ENCODE assay signal across 11 cellular contexts in the genomic region with DNA sequence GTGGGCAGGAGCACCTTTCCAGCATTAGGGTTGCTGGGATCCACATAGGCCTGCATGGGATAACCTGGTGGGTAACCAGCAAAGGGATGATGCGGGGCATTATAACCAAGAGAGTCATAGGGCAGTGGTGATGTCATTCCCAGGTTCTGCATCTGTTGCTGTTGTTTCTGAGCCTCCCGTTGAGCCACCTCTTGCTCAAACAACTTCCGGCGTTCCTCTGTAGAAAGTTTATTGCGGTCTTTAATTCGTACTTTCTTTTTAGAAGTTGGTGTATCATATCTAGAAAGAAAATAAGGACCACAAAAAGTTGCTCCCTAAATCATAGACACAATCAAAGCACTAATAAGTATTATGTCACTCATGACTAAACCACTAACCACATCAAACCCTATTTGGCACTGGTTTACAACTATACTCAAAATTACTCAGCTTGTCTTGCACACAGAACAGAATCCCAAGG.
A peak's percentile ranks its signal among the peaks of the same experiment; 100 is the strongest.
DNase-seq lines count a peak whose midpoint lies in the region; ATAC-seq, FAIRE-seq and TF ChIP-seq lines count a peak whose summit lies in the region.
"Had no signal": no experiment of that assay in that cellular context is flagged by ENCODE, and none has a peak within 500 bp of the region (broad histone marks: within the 10 kb centered on the region; RNA-seq: fewer than 3 reads in every experiment).

No MANE protein-coding gene starts in this region.

- no peak for ATAC-seq in HG03457 (IDR thresholded peaks at IDR 0.05; ENCODE audit: unreplicated experiment)

- peaks cover 16% of the 10 kb centered on the region for H3K4me1 ChIP-seq in effector memory CD4-positive, alpha-beta T cell (ENCODE audit: control insufficient read depth, insufficient read depth, low read length, poor library complexity, severe bottlenecking)

- peaks cover 15% of the 10 kb centered on the region for H3K36me3 ChIP-seq in effector memory CD4-positive, alpha-beta T cell (ENCODE audit: control insufficient read depth, insufficient read depth, low read length)
- peaks cover 30% of the 10 kb centered on the region for H3K36me3 ChIP-seq in WERI-Rb-1

- H3K27ac ChIP-seq in effector memory CD4-positive, alpha-beta T cell (ENCODE audit: insufficient read depth, low read length, poor library complexity, severe bottlenecking) = peak overlapping the region; percentile 62
- H3K27ac ChIP-seq in WERI-Rb-1 = no peak overlapping the region
- H3K27ac ChIP-seq: epithelial cell of prostate had no signal

- H3K4me3 ChIP-seq in effector memory CD4-positive, alpha-beta T cell (ENCODE audit: insufficient read depth, low read depth, low read length, poor library complexity, severe bottlenecking) = no peak overlapping the region
- no peak overlapping the region for H3K4me3 ChIP-seq in WERI-Rb-1 (ENCODE audit: low read depth, low read length)

- no peaks in the 10 kb centered on the region for H3K9me3 ChIP-seq in effector memory CD4-positive, alpha-beta T cell (ENCODE audit: control insufficient read depth, low read length)
- H3K9me3 ChIP-seq in WERI-Rb-1 (ENCODE audit: severe bottlenecking) = no peaks in the 10 kb centered on the region

- TF ChIP-seq CTCF in WERI-Rb-1 (IDR thresholded peaks at IDR 0.05; ENCODE audit: low read depth, low read length) (no peak), D721Med (IDR thresholded peaks at IDR 0.05; ENCODE audit: insufficient read depth, missing control alignments) (no peak)

- H3K27me3 ChIP-seq in effector memory CD4-positive, alpha-beta T cell (replicated peaks; ENCODE audit: control insufficient read depth, insufficient read depth, low read length, poor library complexity, severe bottlenecking) = no peaks in the 10 kb centered on the region
- H3K27me3 ChIP-seq in WERI-Rb-1 (ENCODE audit: insufficient read depth, low read depth, severe bottlenecking) = no peaks in the 10 kb centered on the region

- peak; percentile 47 for DNase-seq in HCEC 1CT
- peak; percentile 18 to 36 for DNase-seq in activated CD8-positive, alpha-beta memory T cell treated with anti-CD3 and anti-CD28 coated beads for 4 hours (ENCODE audit: low read depth in 2 of 2)
- peak; percentile 32 to 61 (median 33) for DNase-seq in effector memory CD4-positive, alpha-beta T cell
- peak; percentile 11 to 58 for DNase-seq in stimulated activated CD4-positive, alpha-beta T cell treated with anti-CD3 and anti-CD28 coated beads, Interleukin-4, amount 100 ng/mL, for 4 hours
- DNase-seq in WERI-Rb-1 = no peak
- no peak for DNase-seq in NCI-H2081 (lab: John Stamatoyannopoulos, UW)
- no peak for DNase-seq in D721Med (ENCODE audit: insufficient read length, low spot score)
- DNase-seq: midbrain, SW 1271 had no signal

- FAIRE-seq in D721Med (lab: Jason Lieb, UNC) = no peak

Comparison
In these comparisons a context has a peak if more than half of its experiments do, and no peak if none do; other contexts are left out.
1. DNase-seq: peak in HCEC 1CT (single experiment), activated CD8-positive, alpha-beta memory T cell treated with anti-CD3 and anti-CD28 coated beads for 4 hours (2 of 2), effector memory CD4-positive, alpha-beta T cell (3 of 3) and stimulated activated CD4-positive, alpha-beta T cell treated with anti-CD3 and anti-CD28 coated beads, Interleukin-4, amount 100 ng/mL, for 4 hours (2 of 2); none in WERI-Rb-1 (single experiment), NCI-H2081 (0 of 2) and D721Med (single experiment).